In the genomic region with DNA sequence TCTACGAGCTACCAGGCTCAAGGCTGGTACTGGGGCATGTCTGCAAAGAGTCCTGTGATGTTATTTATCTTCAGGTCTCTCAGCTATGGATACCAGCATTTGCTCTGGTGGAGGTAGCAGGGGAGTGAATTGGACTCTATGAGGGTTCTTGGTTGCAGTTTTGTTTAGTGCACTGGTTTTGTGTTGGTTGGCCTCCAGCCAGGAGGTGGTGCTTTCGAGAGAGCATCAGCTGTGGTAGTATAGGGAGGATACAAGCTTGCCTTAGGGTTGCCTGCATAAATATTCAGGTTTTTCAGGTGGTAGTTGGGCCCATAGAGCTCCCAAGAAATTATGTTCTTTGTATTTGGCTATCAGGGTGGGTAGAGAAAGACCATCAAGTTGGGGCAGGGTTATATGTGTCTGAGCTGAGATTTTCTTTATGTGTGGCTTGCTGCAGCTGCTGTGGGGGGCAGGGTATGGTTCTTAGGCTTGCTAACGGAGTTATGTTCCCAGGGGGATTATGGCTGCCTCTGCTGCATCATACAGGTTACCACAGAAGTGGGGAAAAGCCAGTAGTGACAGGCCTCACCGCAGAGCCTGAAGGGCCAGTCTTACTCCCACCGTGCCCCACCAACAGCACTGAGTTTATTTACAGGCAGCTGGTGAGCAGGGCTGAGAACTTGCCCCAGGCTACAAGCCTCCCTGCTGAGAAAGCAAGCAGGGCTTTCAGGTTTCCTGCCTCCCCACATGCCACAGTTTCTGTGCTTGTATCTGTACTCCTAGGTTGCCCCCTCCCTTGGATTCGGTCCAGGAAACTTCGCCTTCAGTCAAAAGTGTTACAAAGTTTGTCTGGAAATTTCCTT, we compare ENCODE assay signal across 10 cellular contexts. TPM values are rescaled to one million over a fixed set of nuclear protein-coding genes. Genes with fewer than 3 reads are reported as not detected.
A peak's percentile ranks its signal among the peaks of the same experiment; 100 is the strongest.
DNase-seq lines count a peak whose midpoint lies in the region; ATAC-seq and TF ChIP-seq lines count a peak whose summit lies in the region.
"Had no signal": no experiment of that assay in that cellular context is flagged by ENCODE, and none has a peak within 500 bp of the region (broad histone marks: within the 10 kb centered on the region; RNA-seq: fewer than 3 reads in every experiment).

No MANE protein-coding gene starts in this region.

- peak overlapping the region in 8 of 10 experiments; percentile 7 to 49 (median 20); a peak in 10 of 20 replicates for H3K4me3 ChIP-seq in BLaER1 treated with 17β-estradiol and CSF1 and Interleukin-3, amounts not matched to agents 10 nM and 100 nM
- no peak overlapping the region for H3K4me3 ChIP-seq in mammary epithelial cell (replicated peaks in 1 of 3; ENCODE audit: insufficient read depth in 1 of 3, low read depth in 2 of 3, low read length in 3 of 3)

- peak overlapping the region; percentile 57 for H2AFZ ChIP-seq in mammary epithelial cell (ENCODE audit: low read depth, low read length)

- H3K9ac ChIP-seq in BLaER1 treated with 17β-estradiol and CSF1 and Interleukin-3, amounts not matched to agents 10 nM and 100 nM, result peak overlapping the region in 9 of 11 experiments; percentile 25 to 70 (median 60); a peak in 13 of 22 replicates
- no peak overlapping the region for H3K9ac ChIP-seq in mammary epithelial cell (ENCODE audit: insufficient read depth, low read length)

- H3K27me3 ChIP-seq in BLaER1 treated with 17β-estradiol and CSF1 and Interleukin-3, amounts not matched to agents 10 nM and 100 nM, result no peaks in the 10 kb centered on the region
- H3K27me3 ChIP-seq in mammary epithelial cell (ENCODE audit: insufficient read depth, low read length), result no peaks in the 10 kb centered on the region

- peaks cover 4 to 10% of the 10 kb centered on the region in 2 donors for H3K36me3 Mint-ChIP-seq in CD14-positive monocyte
- H3K36me3 Mint-ChIP-seq in activated CD8-positive, alpha-beta T cell treated with anti-CD3 and anti-CD28 coated beads, Interleukin-2, amount 10 ng/mL, durations not matched to agents 7 days and 5 days (ENCODE audit: low read depth), result no peaks in the 10 kb centered on the region

- peak overlapping the region in 10 of 11 experiments; percentile 39 to 86 (median 76); a peak in 19 of 22 replicates for H3K27ac ChIP-seq in BLaER1 treated with 17β-estradiol and CSF1 and Interleukin-3, amounts not matched to agents 10 nM and 100 nM
- H3K27ac ChIP-seq in mammary epithelial cell (ENCODE audit: insufficient read depth, low read depth, low read length), result peak overlapping the region; percentile 19

- TF ChIP-seq CTCF in mammary epithelial cell (conservative IDR thresholded peaks at IDR 0.05 in 1 of 2, IDR thresholded peaks at IDR 0.05 in 1 of 2; ENCODE audit: extremely low read depth in 1 of 2, insufficient read depth in 1 of 2, low read depth in 1 of 2, low read length in 2 of 2) (no peak), CD14-positive monocyte (IDR thresholded peaks at IDR 0.05) (no peak)

- H3K79me2 ChIP-seq in mammary epithelial cell (ENCODE audit: insufficient read depth, low read length), result no peaks in the 10 kb centered on the region

- peaks cover 0 to 7% (median 3%) of the 10 kb centered on the region in 3 donors for H3K27me3 Mint-ChIP-seq in CD14-positive monocyte (ENCODE audit: low read depth in 3 of 3)
- H3K27me3 Mint-ChIP-seq in activated CD8-positive, alpha-beta T cell treated with anti-CD3 and anti-CD28 coated beads, Interleukin-2, amount 10 ng/mL, durations not matched to agents 7 days and 5 days (ENCODE audit: low read depth), result peaks cover 8% of the 10 kb centered on the region

- peaks cover 35 to 71% (median 55%) of the 10 kb centered on the region in 11 experiments for H3K9me3 ChIP-seq in BLaER1 treated with 17β-estradiol and CSF1 and Interleukin-3, amounts not matched to agents 10 nM and 100 nM (replicated peaks in 1 of 11)
- H3K9me3 ChIP-seq in mammary epithelial cell (replicated peaks; ENCODE audit: insufficient read depth, low read length), result no peaks in the 10 kb centered on the region

- BruUV-seq in mammary epithelial cell (replicated peaks; lab: Mats Ljungman, UMichigan), result no TSS peak

- intact Hi-C loops in mammary epithelial cell (cut with micrococcal nuclease) (no loop called here), CD14-positive monocyte (cut with micrococcal nuclease) (no loop called here)

- H3K36me3 ChIP-seq in BLaER1 treated with 17β-estradiol and CSF1 and Interleukin-3, amounts not matched to agents 10 nM and 100 nM, result no peaks in the 10 kb centered on the region; a peak in 1 of 22 replicates
- H3K36me3 ChIP-seq in mammary epithelial cell (ENCODE audit: insufficient read depth, low read length), result no peaks in the 10 kb centered on the region

- H3K4me2 ChIP-seq in BLaER1 treated with 17β-estradiol and CSF1 and Interleukin-3, amounts not matched to agents 10 nM and 100 nM, result peak overlapping the region; percentile 31 to 86 (median 69); a peak in 20 of 22 replicates
- H3K4me2 ChIP-seq in mammary epithelial cell (ENCODE audit: insufficient read depth, low read depth, low read length), result peak overlapping the region; percentile 41

- ATAC-seq in GM21390 (IDR thresholded peaks at IDR 0.05; ENCODE audit: unreplicated experiment), result peak; percentile 80
- peak; percentile 86 for ATAC-seq in HG03469 (IDR thresholded peaks at IDR 0.05; ENCODE audit: unreplicated experiment)
- ATAC-seq in activated CD8-positive, alpha-beta T cell treated with anti-CD3 and anti-CD28 coated beads, Interleukin-2, amount 10 ng/mL, durations not matched to agents 7 days and 5 days, result no peak

- POLR2A ChIA-PET in activated CD8-positive, alpha-beta T cell treated with anti-CD3 and anti-CD28 coated beads, Interleukin-2, amount 10 ng/mL, durations not matched to agents 7 days and 5 days (lab: Charles Lee), result no interaction called here

- H3K9me3 Mint-ChIP-seq in CD14-positive monocyte, result peaks cover 7 to 20% (median 10%) of the 10 kb centered on the region in 7 donors
- H3K9me3 Mint-ChIP-seq in activated CD8-positive, alpha-beta T cell treated with anti-CD3 and anti-CD28 coated beads, Interleukin-2, amount 10 ng/mL, durations not matched to agents 7 days and 5 days (ENCODE audit: insufficient read depth), result peaks cover 7% of the 10 kb centered on the region

- H3K4me3 Mint-ChIP-seq in CD14-positive monocyte, result no peak overlapping the region
- H3K4me3 Mint-ChIP-seq in activated CD8-positive, alpha-beta T cell treated with anti-CD3 and anti-CD28 coated beads, Interleukin-2, amount 10 ng/mL, durations not matched to agents 7 days and 5 days, result no peak overlapping the region

- in situ Hi-C loops in mammary epithelial cell (cut with MboI; ENCODE audit: low sequenced_read_pairs in 2 of 2), result no loop called here

- CTCF ChIA-PET in mammary epithelial cell (lab: Charles Lee; ENCODE audit: low non-redundant PET), result no interaction called here
- CTCF ChIA-PET in activated CD8-positive, alpha-beta T cell treated with anti-CD3 and anti-CD28 coated beads, Interleukin-2, amount 10 ng/mL, durations not matched to agents 7 days and 5 days (lab: Charles Lee), result no interaction called here

- peaks cover 20 to 29% (median 27%) of the 10 kb centered on the region in 10 experiments for H3K4me1 ChIP-seq in BLaER1 treated with 17β-estradiol and CSF1 and Interleukin-3, amounts not matched to agents 10 nM and 100 nM
- H3K4me1 ChIP-seq in mammary epithelial cell (ENCODE audit: insufficient read depth, low read length), result peaks cover 12% of the 10 kb centered on the region

- H3K27ac Mint-ChIP-seq in CD14-positive monocyte, result peak overlapping the region in 1 of 7 donors; percentile 25
- H3K27ac Mint-ChIP-seq in activated CD8-positive, alpha-beta T cell treated with anti-CD3 and anti-CD28 coated beads, Interleukin-2, amount 10 ng/mL, durations not matched to agents 7 days and 5 days, result no peak overlapping the region

- no peaks in the 10 kb centered on the region for H4K20me1 ChIP-seq in BLaER1 treated with 17β-estradiol and CSF1 and Interleukin-3, amounts not matched to agents 10 nM and 100 nM
- no peaks in the 10 kb centered on the region for H4K20me1 ChIP-seq in mammary epithelial cell (ENCODE audit: insufficient read depth, low read length)

- whole genome bisulfite sequencing in mammary epithelial cell (ENCODE audit: low coverage, missing lambda C conversion rate), result 36% methylated on average over 7 of the region's 7 CpGs

- dilution Hi-C loops in mammary epithelial cell (cut with HindIII; ENCODE audit: low sequenced_read_pairs), result no loop called here

- H3K4me1 Mint-ChIP-seq in CD14-positive monocyte, result peaks cover 14% of the 10 kb centered on the region
- H3K4me1 Mint-ChIP-seq in activated CD8-positive, alpha-beta T cell treated with anti-CD3 and anti-CD28 coated beads, Interleukin-2, amount 10 ng/mL, durations not matched to agents 7 days and 5 days (ENCODE audit: low read depth), result peaks cover 8% of the 10 kb centered on the region

- DNase-seq in mammary epithelial cell, result peak; percentile 84
- no peak for DNase-seq in CD14-positive monocyte (ENCODE audit: low spot score)
- DNase-seq in activated CD8-positive, alpha-beta T cell treated with anti-CD3 and anti-CD28 coated beads, Interleukin-2, amount 10 ng/mL, durations not matched to agents 7 days and 5 days, result no peak
- no peak for DNase-seq in activated CD4-positive, alpha-beta T cell treated with anti-CD3 and anti-CD28 coated beads, Interleukin-2, amount 50 U/mL, for 48 hours
- no peak for DNase-seq in GF-D8 (lab: John Stamatoyannopoulos, UW)
- DNase-seq: KG1 had no signal

RNA-seq across cellular contexts. Expression of a gene that starts 9.8 kb away (rescaled TPM):
- total RNA-seq in mammary epithelial cell, result 10 to 100 TPM; 18.5 to 38.3 TPM
- polyA plus RNA-seq in mammary epithelial cell, result 5.9 TPM
- polyA minus RNA-seq in mammary epithelial cell, result 16.2 TPM
- 10 to 100 TPM; 12.7 to 16.4 TPM for polyA plus RNA-seq in CD14-positive monocyte
- 10 to 100 TPM; 26.3 to 29.1 TPM for total RNA-seq in activated CD8-positive, alpha-beta T cell treated with anti-CD3 and anti-CD28 coated beads, Interleukin-2, amount 10 ng/mL, durations not matched to agents 7 days and 5 days

RNA-seq across cellular contexts. Expression of a gene that starts 50.4 kb away (rescaled TPM):
- not detected for total RNA-seq in mammary epithelial cell
- polyA plus RNA-seq in mammary epithelial cell, result not detected
- polyA minus RNA-seq in mammary epithelial cell, result not detected
- not detected for polyA plus RNA-seq in CD14-positive monocyte
- not detected for total RNA-seq in activated CD8-positive, alpha-beta T cell treated with anti-CD3 and anti-CD28 coated beads, Interleukin-2, amount 10 ng/mL, durations not matched to agents 7 days and 5 days
- total RNA-seq: mononuclear cell had no signal

Comparison
In these comparisons a context has a peak if more than half of its experiments do, and no peak if none do; other contexts are left out.
1. H3K4me3 ChIP-seq: peak in BLaER1 treated with 17β-estradiol and CSF1 and Interleukin-3, amounts not matched to agents 10 nM and 100 nM (8 of 10); none in mammary epithelial cell (0 of 3).